ENCODE assay signal across 24 cellular contexts in the genomic region with DNA sequence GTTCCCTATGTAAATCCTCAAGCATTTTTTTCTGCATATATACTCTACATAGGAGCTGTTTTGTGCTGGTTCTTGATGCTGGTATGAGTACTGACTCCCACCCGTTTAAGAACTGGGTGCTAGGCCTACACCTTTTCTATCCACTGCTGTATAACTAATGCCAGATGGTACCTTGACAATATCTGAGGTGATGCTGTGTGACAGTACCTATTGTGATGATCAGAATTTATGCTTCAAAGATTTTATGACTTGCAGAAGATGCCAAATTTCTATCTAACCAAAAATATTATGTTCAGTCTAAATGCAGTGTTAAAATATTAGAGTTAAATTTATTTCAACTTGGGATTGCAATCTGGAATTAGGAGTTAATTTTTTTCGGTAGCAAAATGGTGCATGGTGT.
"Had no signal": no experiment of that assay in that cellular context is flagged by ENCODE, and none has a peak within 500 bp of the region (broad histone marks: within the 10 kb centered on the region; RNA-seq: fewer than 3 reads in every experiment).

No MANE protein-coding gene starts in this region.

- H3K4me1 Mint-ChIP-seq: activated CD4-positive, alpha-beta T cell treated with anti-CD3 and anti-CD28 coated beads for 36 hours; activated CD4-positive, alpha-beta T cell treated with anti-CD3 and anti-CD28 coated beads, Interleukin-2, amount 10 ng/mL, durations not matched to agents 7 days and 5 days had no signal

- H3K27me3 Mint-ChIP-seq: activated CD4-positive, alpha-beta T cell treated with anti-CD3 and anti-CD28 coated beads for 36 hours; activated CD4-positive, alpha-beta T cell treated with anti-CD3 and anti-CD28 coated beads, Interleukin-2, amount 10 ng/mL, durations not matched to agents 7 days and 5 days; activated T-cell treated with anti-CD3 and anti-CD28 coated beads, Interleukin-2, amount 50 U/mL, for 24 hours had no signal

- H3K27ac Mint-ChIP-seq: activated CD4-positive, alpha-beta T cell treated with anti-CD3 and anti-CD28 coated beads for 36 hours; activated CD4-positive, alpha-beta T cell treated with anti-CD3 and anti-CD28 coated beads, Interleukin-2, amount 10 ng/mL, durations not matched to agents 7 days and 5 days; activated CD8-positive, alpha-beta T cell treated with anti-CD3 and anti-CD28 coated beads, Interleukin-2, amount 10 ng/mL, durations not matched to agents 7 days and 5 days; activated naive CD4-positive, alpha-beta T cell treated with anti-CD3 and anti-CD28 coated beads for 36 hours; activated naive CD4-positive, alpha-beta T cell treated with anti-CD3 and anti-CD28 coated beads, Interleukin-2, amount 50 U/mL, for 72 hours; activated T-cell treated with anti-CD3 and anti-CD28 coated beads, Interleukin-2, amount 50 U/mL, for 24 hours; activated T-helper 1 cell treated with anti-CD3 and anti-CD28 coated beads, Interleukin-12 subunit alpha, Interleukin-12 subunit beta, Interleukin-2, Interleukin-4 antibody, amounts not matched to agents 30 ng/mL and 10 ng/mL and 1 ng/mL, durations not matched to agents 14 hours and 24 hours and 36 hours; T-helper 1 cell treated with Interleukin-12 subunit alpha and Interleukin-12 subunit beta and Interleukin-4 antibody, amounts not matched to agents 30 μg/mL and 1 μg/mL, for 36 hours; T-helper 2 cell treated with Interferon-gamma antibody and Interleukin-4, amounts not matched to agents 5 μg/mL and 100 μg/mL, for 36 hours had no signal

- H3K4me3 Mint-ChIP-seq: activated CD4-positive, alpha-beta T cell treated with anti-CD3 and anti-CD28 coated beads for 36 hours; activated CD4-positive, alpha-beta T cell treated with anti-CD3 and anti-CD28 coated beads, Interleukin-2, amount 10 ng/mL, durations not matched to agents 7 days and 5 days; activated CD8-positive, alpha-beta T cell treated with anti-CD3 and anti-CD28 coated beads, Interleukin-2, amount 10 ng/mL, durations not matched to agents 7 days and 5 days; activated naive CD4-positive, alpha-beta T cell treated with anti-CD3 and anti-CD28 coated beads for 36 hours; activated T-cell treated with anti-CD3 and anti-CD28 coated beads, Interleukin-2, amount 50 U/mL, for 24 hours; activated T-helper 1 cell treated with anti-CD3 and anti-CD28 coated beads, Interleukin-12 subunit alpha, Interleukin-12 subunit beta, Interleukin-2, Interleukin-4 antibody, amounts not matched to agents 30 ng/mL and 10 ng/mL and 1 ng/mL, durations not matched to agents 14 hours and 24 hours and 36 hours; T-helper 1 cell treated with Interleukin-12 subunit alpha and Interleukin-12 subunit beta and Interleukin-4 antibody, amounts not matched to agents 30 μg/mL and 1 μg/mL, for 36 hours; T-helper 2 cell treated with Interferon-gamma antibody and Interleukin-4, amounts not matched to agents 5 μg/mL and 100 μg/mL, for 36 hours had no signal

- DNase-seq: activated CD4-positive, alpha-beta T cell treated with anti-CD3 and anti-CD28 coated beads for 36 hours; activated CD4-positive, alpha-beta T cell treated with anti-CD3 and anti-CD28 coated beads, Interleukin-2, amount 10 ng/mL, durations not matched to agents 7 days and 5 days; activated CD4-positive, alpha-beta T cell treated with anti-CD3 and anti-CD28 coated beads, Interleukin-2, amount 50 U/mL, for 48 hours; activated CD8-positive, alpha-beta T cell treated with anti-CD3 and anti-CD28 coated beads, Interleukin-2, amount 10 ng/mL, durations not matched to agents 7 days and 5 days; activated gamma-delta T cell treated with Interleukin-2 at 50 U/mL for 16 hours; activated naive CD4-positive, alpha-beta T cell treated with anti-CD3 and anti-CD28 coated beads for 36 hours; activated T-cell treated with anti-CD3 and anti-CD28 coated beads, Interleukin-2, amount 50 U/mL, for 24 hours; adrenal gland; body of pancreas; NCI-H1105 treated with DMSO at 0.1 percent for 48 hours; NCI-H1436; NCI-H187; NCI-H2029 treated with DMSO at 0.1 percent for 48 hours; NCI-H2107; NCI-H2171; NCI-H510A; NCI-H82; RPMI8226; SHP77 treated with DMSO at 0.1 percent for 48 hours; SK-N-SH had no signal
